In the genomic region with DNA sequence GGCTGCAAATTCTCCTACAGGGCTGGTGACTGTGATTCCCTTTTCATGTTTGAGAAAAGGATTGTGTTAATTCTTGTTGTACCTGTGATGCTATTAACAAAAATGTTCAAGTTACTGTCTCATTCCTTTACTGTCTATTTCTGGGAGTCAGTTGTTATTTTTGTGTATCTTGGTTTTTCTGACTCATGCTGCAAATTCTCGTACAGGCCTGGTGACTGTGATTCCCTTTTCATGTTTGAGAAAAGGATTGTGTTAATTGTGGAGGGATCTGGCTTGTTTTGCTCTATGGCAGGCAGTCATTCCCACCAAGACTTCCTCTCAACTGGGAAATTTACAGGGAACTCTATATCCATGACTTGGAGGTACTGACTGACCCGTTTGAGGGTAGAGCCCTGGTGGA, we compare ENCODE assay signal across 15 cellular contexts.
DNase-seq lines count a peak whose midpoint lies in the region; ATAC-seq, FAIRE-seq and TF ChIP-seq lines count a peak whose summit lies in the region.
"Had no signal": no experiment of that assay in that cellular context is flagged by ENCODE, and none has a peak within 500 bp of the region (broad histone marks: within the 10 kb centered on the region; RNA-seq: fewer than 3 reads in every experiment).

No MANE protein-coding gene starts in this region.

- no peak overlapping the region for H3K23ac ChIP-seq in trophoblast cell (ENCODE audit: low read length)

- H4K12ac ChIP-seq in trophoblast cell (ENCODE audit: low read depth, low read length), result no peak overlapping the region

- H4K91ac ChIP-seq in trophoblast cell (ENCODE audit: low read depth, low read length), result no peak overlapping the region

- no CpG with 5 or more reads among the region's 2 CpGs for WGBS in trophoblast cell (ENCODE audit: extremely low coverage, insufficient coverage, insufficient read length)
- 36 to 40% methylated on average over 2 of the region's 2 CpGs for WGBS in esophagus squamous epithelium, 2 donors
- 0% methylated on average over 2 of the region's 2 CpGs for WGBS in HepG2 (ENCODE audit: low lambda C conversion rate)

- in situ Hi-C loops in HepG2 (cut with HindIII; ENCODE audit: extremely low pct_ligation_motif_present, low pct_unique_long_range_greater_than_20kb), result no loop called here

- no peak for FAIRE-seq in kidney (lab: Jason Lieb, UNC)
- FAIRE-seq in HepG2 (lab: Jason Lieb, UNC), result no peak

- H3K9ac ChIP-seq in SK-N-MC (ENCODE audit: insufficient read length), result no peak overlapping the region
- no peak overlapping the region for H3K9ac ChIP-seq in trophoblast cell (ENCODE audit: low read length)
- no peak overlapping the region for H3K9ac ChIP-seq in kidney (ENCODE audit: low read length in 2 of 2)
- H3K9ac ChIP-seq in HepG2 (ENCODE audit: insufficient read depth, low read depth, low read length), result no peak overlapping the region

- no peak overlapping the region for H2BK120ac ChIP-seq in trophoblast cell (ENCODE audit: insufficient read depth, low read length, poor library complexity)

- DNase-seq in GM03348 (ENCODE audit: low spot score) (peak; percentile 47), SK-N-MC (ENCODE audit: low read depth, low spot score) (no peak), fibroblast of peridontal ligament (ENCODE audit: extremely low read depth) (peak; percentile 51), trophoblast cell (no peak), kidney (no peak), Peyer's patch (no peak), esophagus squamous epithelium (lab: John Stamatoyannopoulos, UW) (no peak), HepG2 (ENCODE audit: low spot score) (no peak)
- DNase-seq: CD4-positive, alpha-beta memory T cell; dermis blood vessel endothelial cell; NCI-H1092 treated with DMSO at 0.1 percent for 48 hours; retina; stimulated activated CD4-positive, alpha-beta T cell treated with anti-CD3 and anti-CD28 coated beads, Interleukin-2, amount 100 ng/mL, for 48 hours; uterus had no signal

- TF ChIP-seq CTCF in kidney (IDR thresholded peaks at IDR 0.05; ENCODE audit: borderline replicate concordance, extremely low read depth, insufficient read depth) (no peak), Peyer's patch (IDR thresholded peaks at IDR 0.05) (no peak), esophagus squamous epithelium (IDR thresholded peaks at IDR 0.05) (no peak), HepG2 (CRISPR knock-in tag; IDR thresholded peaks at IDR 0.05) (no peak)

- H3K4me3 ChIP-seq in SK-N-MC (no peak overlapping the region), trophoblast cell (ENCODE audit: low read depth, low read length) (no peak overlapping the region), kidney (ENCODE audit: low read length in 2 of 2) (no peak overlapping the region), Peyer's patch (no peak overlapping the region), esophagus squamous epithelium (no peak overlapping the region), HepG2 (replicated peaks in 1 of 3; ENCODE audit: insufficient read depth in 1 of 3, low read depth in 2 of 3, low read length in 3 of 3) (no peak overlapping the region)
- H3K4me3 ChIP-seq: uterus had no signal

- H4K20me1 ChIP-seq in HepG2 (ENCODE audit: insufficient read depth, low read length), result no peaks in the 10 kb centered on the region

- H2BK5ac ChIP-seq in trophoblast cell (ENCODE audit: low read depth, low read length, poor library complexity), result no peak overlapping the region

- H3K14ac ChIP-seq in trophoblast cell (ENCODE audit: low read length), result no peak overlapping the region

- CTCF ChIA-PET in HepG2 (lab: Yijun Ruan, JAX; ENCODE audit: low intra/inter-chr PET ratio, low total read pairs), result no interaction called here

- no peak overlapping the region for H3K18ac ChIP-seq in trophoblast cell (ENCODE audit: low read length)

- H3K79me1 ChIP-seq in trophoblast cell (ENCODE audit: low read length), result peaks cover 5% of the 10 kb centered on the region

- POLR2A ChIA-PET in HepG2 (lab: Yijun Ruan, JAX), result no interaction called here

- H3K9me3 ChIP-seq in SK-N-MC (ENCODE audit: low read depth, low read length) (no peaks in the 10 kb centered on the region), trophoblast cell (ENCODE audit: insufficient read depth, low read depth, low read length) (no peaks in the 10 kb centered on the region), kidney (ENCODE audit: control insufficient read depth in 1 of 2, low read length in 2 of 2) (no peaks in the 10 kb centered on the region), Peyer's patch (no peaks in the 10 kb centered on the region), esophagus squamous epithelium (no peaks in the 10 kb centered on the region), HepG2 (ENCODE audit: low read length) (no peaks in the 10 kb centered on the region)
- H3K9me3 ChIP-seq: uterus had no signal

- H3K36me3 ChIP-seq in SK-N-MC (ENCODE audit: insufficient read depth, low read length) (peaks cover 60% of the 10 kb centered on the region), trophoblast cell (ENCODE audit: control insufficient read depth in 1 of 2, insufficient read depth in 2 of 2, low read length in 2 of 2) (no peaks in the 10 kb centered on the region), kidney (ENCODE audit: control insufficient read depth in 1 of 2, insufficient read depth in 2 of 2, low read length in 2 of 2) (no peaks in the 10 kb centered on the region), Peyer's patch (no peaks in the 10 kb centered on the region), esophagus squamous epithelium (no peaks in the 10 kb centered on the region), HepG2 (replicated peaks in 1 of 2; ENCODE audit: control insufficient read depth in 1 of 2, insufficient read depth in 2 of 2, low read length in 2 of 2) (no peaks in the 10 kb centered on the region)
- H3K36me3 ChIP-seq: uterus had no signal

- H3K27me3 ChIP-seq in trophoblast cell (ENCODE audit: insufficient read depth, low read length) (no peaks in the 10 kb centered on the region), Peyer's patch (no peaks in the 10 kb centered on the region), esophagus squamous epithelium (no peaks in the 10 kb centered on the region), HepG2 (ENCODE audit: control insufficient read depth in 1 of 2, insufficient read depth in 2 of 2, low read length in 2 of 2) (no peaks in the 10 kb centered on the region)
- H3K27me3 ChIP-seq: uterus had no signal

- no peak for TF ChIP-seq RAD21 in HepG2 (CRISPR knock-in tag; IDR thresholded peaks at IDR 0.05)

- no peak for TF ChIP-seq EP300 in HepG2 (IDR thresholded peaks at IDR 0.05; ENCODE audit: low read depth in 2 of 2, low read length in 2 of 2)
- no peak for TF ChIP-seq EP300 in HepG2 (CRISPR knock-in tag; IDR thresholded peaks at IDR 0.05; ENCODE audit: borderline replicate concordance)

- H2AK5ac ChIP-seq in trophoblast cell (ENCODE audit: low read length), result no peak overlapping the region

- H3K4ac ChIP-seq in trophoblast cell (ENCODE audit: low read depth, low read length), result no peak overlapping the region

- no TSS peak for BruUV-seq in HepG2 (replicated peaks; lab: Mats Ljungman, UMichigan)

- TF ChIP-seq POLR2A in Peyer's patch (IDR thresholded peaks at IDR 0.05), result no peak
- no peak for TF ChIP-seq POLR2A in esophagus squamous epithelium (IDR thresholded peaks at IDR 0.05)
- no peak for TF ChIP-seq POLR2A in HepG2 (IDR thresholded peaks at IDR 0.05; ENCODE audit: insufficient read depth in 1 of 2, low read depth in 2 of 2, low read length in 2 of 2)

- no peak overlapping the region for H3K4me2 ChIP-seq in trophoblast cell (ENCODE audit: low read length)
- no peak overlapping the region for H3K4me2 ChIP-seq in HepG2 (ENCODE audit: low read depth, low read length)

- no peak for ATAC-seq in HepG2
- ATAC-seq: activated CD4-positive, CD25-positive, alpha-beta regulatory T cell treated with anti-CD3 and anti-CD28 coated beads, Interleukin-2, amount 50 U/mL, for 24 hours had no signal

- no peak overlapping the region for H4K8ac ChIP-seq in trophoblast cell (ENCODE audit: low read depth, low read length)

- intact Hi-C loops in kidney (cut with DNase I) (no loop called here), esophagus squamous epithelium (cut with DNase I) (no loop called here), HepG2 (cut with micrococcal nuclease; ENCODE audit: unreplicated experiment) (no loop called here)

- H3K79me2 ChIP-seq in trophoblast cell (ENCODE audit: control insufficient read depth, insufficient read depth, low read length, poor library complexity) (no peaks in the 10 kb centered on the region), HepG2 (ENCODE audit: insufficient read depth, low read length) (no peaks in the 10 kb centered on the region)

- H3K4me1 ChIP-seq in trophoblast cell (ENCODE audit: control insufficient read depth in 1 of 2, insufficient read depth in 2 of 2, low read length in 2 of 2) (peaks cover 0 to 2% of the 10 kb centered on the region in 2 experiments), kidney (ENCODE audit: control insufficient read depth in 1 of 2, insufficient read depth in 1 of 2, low read depth in 1 of 2, low read length in 2 of 2) (no peaks in the 10 kb centered on the region), Peyer's patch (no peaks in the 10 kb centered on the region), esophagus squamous epithelium (no peaks in the 10 kb centered on the region), HepG2 (ENCODE audit: insufficient read depth, low read length) (no peaks in the 10 kb centered on the region)
- H3K4me1 ChIP-seq: uterus had no signal

- H2AFZ ChIP-seq in trophoblast cell (ENCODE audit: insufficient read depth, low read length, poor library complexity), result no peak overlapping the region
- H2AFZ ChIP-seq in HepG2 (ENCODE audit: low read length), result no peak overlapping the region

- H2BK12ac ChIP-seq in trophoblast cell (ENCODE audit: low read length), result no peak overlapping the region

- H3K27ac ChIP-seq in SK-N-MC, result 0 out of 2 replicates have a peak overlapping the region, but pooled peaks have one; percentile 4
- H3K27ac ChIP-seq in trophoblast cell (ENCODE audit: low read depth, low read length), result peak overlapping the region; percentile 78
- no peak overlapping the region for H3K27ac ChIP-seq in kidney (ENCODE audit: low read depth in 2 of 2, low read length in 2 of 2)
- no peak overlapping the region for H3K27ac ChIP-seq in Peyer's patch
- H3K27ac ChIP-seq in esophagus squamous epithelium, result no peak overlapping the region
- no peak overlapping the region for H3K27ac ChIP-seq in HepG2 (ENCODE audit: extremely low read length, insufficient read depth, low read length)
- H3K27ac ChIP-seq: uterus had no signal

Comparison
In these comparisons a context has a peak if more than half of its experiments do, and no peak if none do; other contexts are left out.
1. DNase-seq: peak in GM03348 (single experiment) and fibroblast of peridontal ligament (single experiment); none in SK-N-MC (single experiment), trophoblast cell (0 of 2), kidney (single experiment), Peyer's patch (0 of 3), esophagus squamous epithelium (single experiment) and HepG2 (single experiment).
2. H3K27ac ChIP-seq: peak in SK-N-MC (single experiment) and trophoblast cell (single experiment); none in kidney (0 of 2), Peyer's patch (0 of 4), esophagus squamous epithelium (0 of 4) and HepG2 (single experiment).